Comparison of ENCODE assay signal across 1 cellular context in the genomic region with DNA sequence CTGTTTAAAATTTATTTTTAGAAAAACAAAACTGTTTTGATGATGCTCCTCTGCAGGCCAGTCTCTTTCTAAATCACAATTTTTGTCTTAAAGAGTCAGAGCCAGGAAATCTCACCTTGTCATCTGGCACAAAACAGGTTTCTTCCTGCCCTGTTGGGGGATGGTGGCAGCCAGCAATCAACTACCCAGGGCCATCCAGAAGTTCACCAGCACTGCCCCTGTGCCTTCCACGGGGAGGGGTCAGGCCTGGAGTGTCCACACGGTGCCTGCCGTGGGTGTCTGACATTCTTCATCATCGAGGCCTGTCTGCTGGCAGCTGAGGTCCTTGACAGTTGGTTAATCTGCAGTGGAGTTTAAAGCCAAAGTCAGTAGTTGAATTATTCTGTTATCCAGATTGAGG.
A peak's percentile ranks its signal among the peaks of the same experiment; 100 is the strongest.
TF ChIP-seq lines count a peak whose summit lies in the region.

No MANE protein-coding gene starts in this region.

TF ChIP-seq in H1, 55 proteins besides CTCF, POLR2A, EP300 and RAD21:
- TF ChIP-seq NANOG (IDR thresholded peaks at IDR 0.05; ENCODE audit: insufficient read depth, low read depth, low read length, poor library complexity, severe bottlenecking): peak; percentile 30
- peak; percentile 63 for TF ChIP-seq ASH2L (IDR thresholded peaks at IDR 0.05; ENCODE audit: low read length)
- TF ChIP-seq RNF2 (IDR thresholded peaks at IDR 0.05; ENCODE audit: borderline replicate concordance, low read depth, low read length, missing control alignments, poor library complexity, severe bottlenecking): no peak
- TF ChIP-seq KDM4A (IDR thresholded peaks at IDR 0.05; ENCODE audit: low read depth, low read length, severe bottlenecking): no peak
- TF ChIP-seq EZH2 (IDR thresholded peaks at IDR 0.05; ENCODE audit: low read depth, low read length, severe bottlenecking): no peak
